18 cellular contexts compared by ENCODE assay signal in the genomic region with DNA sequence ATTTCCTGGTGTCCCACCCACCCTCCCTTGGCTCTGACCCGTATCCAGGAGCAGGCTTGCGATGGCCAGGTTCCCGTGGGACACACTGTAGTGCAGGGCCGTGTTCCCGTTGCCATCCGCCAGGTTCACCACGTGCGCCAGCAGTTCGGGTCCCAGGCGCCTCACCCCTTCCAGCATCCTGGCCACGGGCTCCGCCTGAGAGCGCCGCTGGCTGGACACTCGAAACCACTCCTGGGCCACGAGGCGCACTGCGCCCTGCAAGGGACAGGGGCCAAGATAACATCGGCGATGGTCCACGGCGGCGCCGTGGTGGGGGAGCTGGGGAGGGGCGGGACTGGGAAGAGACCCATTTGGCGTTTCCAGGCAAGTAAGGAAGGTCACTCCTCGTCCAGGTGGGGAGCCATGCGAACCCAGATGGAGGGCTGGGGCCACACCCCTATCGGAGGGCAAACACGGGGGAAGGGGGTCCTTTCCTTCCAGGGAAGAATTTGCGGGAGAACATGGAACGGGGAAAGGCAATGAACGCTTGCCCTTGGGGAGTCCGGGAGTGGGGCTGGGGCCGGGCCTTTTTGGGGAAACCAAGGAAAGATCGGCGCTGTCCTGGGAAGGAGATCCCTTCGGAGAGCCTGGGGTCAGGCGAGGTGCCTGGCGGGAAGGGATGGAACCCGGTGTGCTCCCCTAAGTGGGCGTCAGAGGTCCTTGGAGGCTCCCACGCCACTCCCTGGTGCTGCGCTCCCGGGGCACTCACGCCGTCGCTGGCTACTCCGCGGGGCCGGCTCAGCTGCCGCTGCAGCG. TPM values are rescaled to one million over a fixed set of nuclear protein-coding genes. Genes with fewer than 3 reads are reported as not detected.
DNase-seq lines count a peak whose midpoint lies in the region; ATAC-seq and TF ChIP-seq lines count a peak whose summit lies in the region.
"Had no signal": no experiment of that assay in that cellular context is flagged by ENCODE, and none has a peak within 500 bp of the region (broad histone marks: within the 10 kb centered on the region; RNA-seq: fewer than 3 reads in every experiment).

No MANE protein-coding gene starts in this region.

- no peak overlapping the region for H3K18ac ChIP-seq in H9 (ENCODE audit: insufficient read length, low read depth, low read length)

- WGBS in H9 (ENCODE audit: extremely low coverage, insufficient read length, low lambda C conversion rate): no CpG with 5 or more reads among the region's 53 CpGs
- WGBS in endodermal cell (ENCODE audit: insufficient coverage in 1 of 2, insufficient read length in 1 of 2), 2 experiments: 29 to 37% methylated on average over 37 to 53 of the region's 53 CpGs

- H3K9me3 ChIP-seq in H9 (ENCODE audit: control insufficient read depth, low read depth, low read length) (no peaks in the 10 kb centered on the region), endodermal cell (ENCODE audit: control insufficient read depth, low read length) (no peaks in the 10 kb centered on the region), neuron (ENCODE audit: low read length) (no peaks in the 10 kb centered on the region)
- H3K9me3 ChIP-seq: MG63, ovary had no signal

- no peak overlapping the region for H4K5ac ChIP-seq in H9 (ENCODE audit: insufficient read length, low read depth, low read length)

- H3K36me3 Mint-ChIP-seq in H9 (ENCODE audit: insufficient read depth in 1 of 3, low read depth in 3 of 3) (peaks cover 0 to under 1% (median 0%) of the 10 kb centered on the region in 3 experiments; a peak in 2 of 7 replicates), endodermal cell (ENCODE audit: low read depth) (no peaks in the 10 kb centered on the region)
- H3K36me3 Mint-ChIP-seq: CD8-positive, alpha-beta memory T cell had no signal

- H3K27me3 Mint-ChIP-seq in H9 (ENCODE audit: low read depth) (peaks cover 44% of the 10 kb centered on the region), endodermal cell (ENCODE audit: insufficient read depth) (peaks cover 73% of the 10 kb centered on the region)

- no peaks in the 10 kb centered on the region for H3K79me2 ChIP-seq in H9 (ENCODE audit: insufficient read depth, low read length)

- H3K9ac ChIP-seq in H9 (ENCODE audit: extremely low read depth, insufficient read length, low read length) (no peak overlapping the region), endodermal cell (ENCODE audit: extremely low read depth, low read length, poor library complexity, severe bottlenecking) (no peak overlapping the region)

- H2BK5ac ChIP-seq in H9 (ENCODE audit: insufficient read length, low read length): no peak overlapping the region

- H2AFZ ChIP-seq in H9 (ENCODE audit: low read length) (no peak overlapping the region), neuron (ENCODE audit: low read depth, low read length) (no peak overlapping the region)

- H3K4me1 Mint-ChIP-seq in H9 (peaks cover 6 to 8% of the 10 kb centered on the region in 2 experiments), endodermal cell (peaks cover 1% of the 10 kb centered on the region)

- H3K56ac ChIP-seq in H9 (ENCODE audit: insufficient read length, low read depth, low read length): no peak overlapping the region

- peaks cover 12% of the 10 kb centered on the region for H3K23me2 ChIP-seq in H9 (ENCODE audit: insufficient read length, low read depth, low read length, poor library complexity, severe bottlenecking)

- no peak overlapping the region for H4K8ac ChIP-seq in H9 (replicated peaks; ENCODE audit: insufficient read length, low read depth, low read length)

- H2AK5ac ChIP-seq in H9 (ENCODE audit: insufficient read length, low read length): no peak overlapping the region

- H2BK120ac ChIP-seq in H9 (ENCODE audit: low read depth, low read length, poor library complexity, severe bottlenecking): no peak overlapping the region

- no peaks in the 10 kb centered on the region for H3K79me1 ChIP-seq in H9 (ENCODE audit: insufficient read depth, low read depth, low read length, poor library complexity, severe bottlenecking)

- H3K27ac ChIP-seq in H9 (ENCODE audit: insufficient read length, low read depth, low read length): no peak overlapping the region
- H3K27ac ChIP-seq in endodermal cell (ENCODE audit: low read depth, low read length): no peak overlapping the region
- H3K27ac ChIP-seq: ovary had no signal

- ATAC-seq in GM21786 (IDR thresholded peaks at IDR 0.05; ENCODE audit: unreplicated experiment) (no peak), GM21423 (IDR thresholded peaks at IDR 0.05; ENCODE audit: unreplicated experiment) (no peak)
- ATAC-seq: activated CD4-positive, alpha-beta T cell treated with anti-CD3 and anti-CD28 coated beads for 36 hours; left lobe of liver had no signal

- no peak overlapping the region for H2BK15ac ChIP-seq in H9 (ENCODE audit: low read depth, low read length)

- H3K9me3 Mint-ChIP-seq in H9: no peaks in the 10 kb centered on the region; a peak in 2 of 5 replicates
- no peaks in the 10 kb centered on the region for H3K9me3 Mint-ChIP-seq in endodermal cell
- H3K9me3 Mint-ChIP-seq: activated T-helper 1 cell treated with anti-CD3 and anti-CD28 coated beads, Interleukin-12 subunit alpha, Interleukin-12 subunit beta, Interleukin-2, Interleukin-4 antibody, amounts not matched to agents 30 ng/mL and 10 ng/mL and 1 ng/mL, durations not matched to agents 14 hours and 24 hours and 36 hours; CD8-positive, alpha-beta memory T cell; stimulated activated naive CD8-positive, alpha-beta T cell treated with anti-CD3 and anti-CD28 coated beads, Interleukin-15, Interleukin-2, amounts not matched to agents 100 ng/mL and 50 ng/mL, for 24 hours had no signal

- no peak overlapping the region for H3K4ac ChIP-seq in H9 (ENCODE audit: low read depth, low read length)

- H3K23ac ChIP-seq in H9 (ENCODE audit: insufficient read length, low read depth, low read length): no peak overlapping the region

- peak overlapping the region; percentile 59 to 81 for H3K4me3 Mint-ChIP-seq in H9
- peak overlapping the region; percentile 30 for H3K4me3 Mint-ChIP-seq in endodermal cell
- H3K4me3 Mint-ChIP-seq: activated CD4-positive, alpha-beta T cell treated with anti-CD3 and anti-CD28 coated beads for 36 hours had no signal

- no peaks in the 10 kb centered on the region; the same call in 1 of the 2 replicates for H3K4me1 ChIP-seq in H9 (ENCODE audit: insufficient read depth, low read length)
- H3K4me1 ChIP-seq in endodermal cell (ENCODE audit: control insufficient read depth, insufficient read depth, low read length): no peaks in the 10 kb centered on the region
- H3K4me1 ChIP-seq in neuron (ENCODE audit: insufficient read depth, low read length): peaks cover 8% of the 10 kb centered on the region

- no peak overlapping the region; the same call in 1 of the 2 replicates for H3K14ac ChIP-seq in H9 (ENCODE audit: insufficient read depth, low read length)

- peak overlapping the region; percentile 38 for H3K4me2 ChIP-seq in H9 (ENCODE audit: insufficient read depth, insufficient read length, low read length)

- no peaks in the 10 kb centered on the region for H3K36me3 ChIP-seq in endodermal cell (ENCODE audit: control insufficient read depth, insufficient read depth, low read length)
- no peaks in the 10 kb centered on the region for H3K36me3 ChIP-seq in neuron (ENCODE audit: insufficient read depth, low read length)
- H3K36me3 ChIP-seq: MG63, ovary had no signal

- H4K20me1 ChIP-seq in H9 (ENCODE audit: control insufficient read depth, insufficient read depth, insufficient read length): no peaks in the 10 kb centered on the region

- H2BK20ac ChIP-seq in H9 (ENCODE audit: low read depth, low read length, poor library complexity, severe bottlenecking): no peak overlapping the region

- H3K4me3 ChIP-seq in endodermal cell (ENCODE audit: low read length): peak overlapping the region; percentile 60
- peak overlapping the region; percentile 47 for H3K4me3 ChIP-seq in neuron (ENCODE audit: low read length)
- H3K4me3 ChIP-seq: MG63, ovary had no signal

- DNase-seq in H9 (peak; percentile 56), endodermal cell (peak; percentile 68), NCI-H1436 treated with DMSO at 0.1 percent for 48 hours (lab: John Stamatoyannopoulos, UW) (no peak)
- DNase-seq: activated CD4-positive, alpha-beta T cell treated with anti-CD3 and anti-CD28 coated beads for 36 hours; aorta; CD8-positive, alpha-beta memory T cell; effector CD4-positive, alpha-beta T cell; foreskin melanocyte; MG63; NCI-H2171 treated with DMSO at 0.1 percent for 48 hours; ovary; stimulated activated CD4-positive, alpha-beta T cell treated with anti-CD3 and anti-CD28 coated beads, Interleukin-1b, Interleukin-23, amount 100 ng/mL, for 48 hours had no signal

- H4K91ac ChIP-seq in H9 (ENCODE audit: insufficient read length, low read depth, low read length): no peak overlapping the region

- H2BK12ac ChIP-seq in H9 (ENCODE audit: insufficient read length, low read depth, low read length): no peak overlapping the region

- no peak overlapping the region for H3T11ph ChIP-seq in H9 (ENCODE audit: low read length)

- TF ChIP-seq CTCF in H9 (conservative IDR thresholded peaks at IDR 0.05) (no peak), endodermal cell (conservative IDR thresholded peaks at IDR 0.05) (no peak)

- H3K27me3 ChIP-seq in H9 (ENCODE audit: insufficient read depth, low read length): peaks cover 18% of the 10 kb centered on the region; the same call in 1 of the 2 replicates
- peaks cover 50% of the 10 kb centered on the region for H3K27me3 ChIP-seq in endodermal cell (ENCODE audit: control insufficient read depth, insufficient read depth, low read length, poor library complexity, severe bottlenecking)
- H3K27me3 ChIP-seq in neuron (ENCODE audit: insufficient read depth, low read length): peaks cover 41% of the 10 kb centered on the region

- H3K27ac Mint-ChIP-seq in H9 (no peak overlapping the region), endodermal cell (no peak overlapping the region)
- H3K27ac Mint-ChIP-seq: activated CD4-positive, alpha-beta T cell treated with anti-CD3 and anti-CD28 coated beads for 36 hours; activated T-helper 1 cell treated with anti-CD3 and anti-CD28 coated beads, Interleukin-12 subunit alpha, Interleukin-12 subunit beta, Interleukin-2, Interleukin-4 antibody, amounts not matched to agents 30 ng/mL and 10 ng/mL and 1 ng/mL, durations not matched to agents 14 hours and 24 hours and 36 hours; CD8-positive, alpha-beta memory T cell; stimulated activated naive CD8-positive, alpha-beta T cell treated with anti-CD3 and anti-CD28 coated beads, Interleukin-15, Interleukin-2, amounts not matched to agents 100 ng/mL and 50 ng/mL, for 24 hours had no signal

RNA-seq across cellular contexts. Expression of gene KANK3, which starts 9.9 kb away (rescaled TPM):
- total RNA-seq in H9 (2021): 5.3 and 7.7 TPM in 2 replicates
- 1 to 10 TPM; 2.3 to 2.6 TPM for total RNA-seq in endodermal cell
- 1.6 TPM for polyA plus RNA-seq in endodermal cell (2013, experiment 1 of 2)
- 1.4 TPM for polyA plus RNA-seq in endodermal cell (2013, experiment 2 of 2)

RNA-seq across cellular contexts. Expression of gene RPS28, which starts 11.9 kb away (rescaled TPM):
- total RNA-seq in H9 (2021) (1,885 and 1,988 TPM in 2 replicates), endodermal cell (1,000 to 10,000 TPM; 1,512 to 1,809 TPM)
- polyA plus RNA-seq in endodermal cell (2013, experiment 1 of 2): 1,091 TPM
- polyA plus RNA-seq in endodermal cell (2013, experiment 2 of 2): 978 TPM

RNA-seq across cellular contexts. Expression of gene NDUFA7, which starts 12.0 kb away (rescaled TPM):
- total RNA-seq in H9 (2021) (70.7 and 73.0 TPM in 2 replicates), endodermal cell (10 to 100 TPM; 75.7 to 86.2 TPM)
- polyA plus RNA-seq in endodermal cell (2013, experiment 1 of 2): 132 TPM
- polyA plus RNA-seq in endodermal cell (2013, experiment 2 of 2): 134 TPM

RNA-seq across cellular contexts. Expression of gene CD320, which starts 25.0 kb away (rescaled TPM):
- total RNA-seq in H9 (2021) (68.1 and 72.1 TPM in 2 replicates), endodermal cell (10 to 100 TPM; 63.4 to 72.7 TPM)
- polyA plus RNA-seq in endodermal cell (2013, experiment 1 of 2): 51.6 TPM
- polyA plus RNA-seq in endodermal cell (2013, experiment 2 of 2): 52.4 TPM

RNA-seq across cellular contexts. Expression of gene ANGPTL4, which starts 30.8 kb away (rescaled TPM):
- total RNA-seq in H9 (2021) (1.9 and 2.5 TPM in 2 replicates), endodermal cell (10 to 100 TPM; 10.9 to 13.2 TPM)
- polyA plus RNA-seq in endodermal cell (2013, experiment 1 of 2): 4.2 TPM
- polyA plus RNA-seq in endodermal cell (2013, experiment 2 of 2): 2.9 TPM
- total RNA-seq: CD8-positive, alpha-beta memory T cell had no signal
